1 cellular context compared by ENCODE assay signal in the genomic region with DNA sequence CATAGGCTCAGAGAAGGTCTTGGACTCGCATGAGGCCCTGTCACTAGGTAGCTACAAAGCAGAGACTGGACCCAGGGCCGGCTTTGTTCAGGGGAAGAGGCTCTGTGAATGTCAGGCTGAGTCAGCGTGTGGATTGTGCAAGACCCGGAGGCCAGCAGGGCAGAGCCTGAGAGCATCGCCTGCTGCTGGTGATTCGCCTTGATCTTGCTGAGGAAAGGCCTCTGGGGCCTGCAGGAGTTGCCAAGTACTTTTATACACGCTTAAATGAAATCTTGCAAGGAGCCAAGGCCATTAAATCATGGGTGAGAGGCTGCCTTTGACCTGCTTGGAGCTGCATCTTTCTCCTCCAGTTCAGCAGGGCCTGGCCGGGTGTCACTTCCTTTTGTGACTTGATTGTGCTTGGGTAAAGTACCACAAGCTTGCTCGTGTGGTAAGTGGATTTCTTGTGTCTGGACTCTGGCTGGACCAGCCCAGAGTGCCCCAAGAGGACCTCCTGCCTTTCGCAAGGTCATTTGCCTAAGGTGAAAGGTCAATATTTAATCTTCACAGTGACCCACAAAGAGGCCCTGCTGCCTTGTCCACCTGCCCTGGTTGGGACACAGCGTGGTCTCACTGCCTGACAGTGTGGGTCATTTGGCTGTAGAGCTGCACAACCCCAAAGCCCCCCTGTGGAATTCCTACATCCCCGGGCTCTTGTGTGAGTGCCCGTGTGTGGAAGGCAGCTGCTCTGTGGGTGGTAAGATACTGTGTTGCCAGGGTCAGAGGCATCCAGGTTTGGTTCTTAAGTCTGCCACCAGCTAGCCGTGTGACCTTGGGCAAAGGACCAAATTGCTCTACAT.
TF ChIP-seq lines count a peak whose summit lies in the region.

No MANE protein-coding gene starts in this region.

TF ChIP-seq in HepG2, 621 proteins besides CTCF, POLR2A, EP300 and RAD21 (continued from another document and continues in another):
- TF ChIP-seq ZNF883 (CRISPR knock-in tag; IDR thresholded peaks at IDR 0.05; ENCODE audit: not compliant biosample characterization) (no peak), BRCA1 (CRISPR knock-in tag; IDR thresholded peaks at IDR 0.05) (no peak), ZNF557 (CRISPR knock-in tag; IDR thresholded peaks at IDR 0.05) (no peak), RFXANK (CRISPR knock-in tag; IDR thresholded peaks at IDR 0.05) (no peak), ZNF678 (CRISPR knock-in tag; IDR thresholded peaks at IDR 0.05) (no peak), RBM22 (optimal IDR thresholded peaks at IDR 0.05; ENCODE audit: low read length) (peak; percentile 40), JUN (CRISPR knock-in tag; IDR thresholded peaks at IDR 0.05) (peak; percentile 71; the same call in 1 of the 2 replicates), MAFF (IDR thresholded peaks at IDR 0.05; ENCODE audit: low read depth, low read length) (peak; percentile 83), ESRRA (CRISPR knock-in tag; IDR thresholded peaks at IDR 0.05; ENCODE audit: low read depth) (peak; percentile 61; the same call in 1 of the 2 replicates), TCF7 (IDR thresholded peaks at IDR 0.05; ENCODE audit: low read depth) (peak; percentile 62), ZC3H4 (CRISPR knock-in tag; IDR thresholded peaks at IDR 0.05; ENCODE audit: borderline replicate concordance) (0 out of 2 replicates have a peak, but pooled peaks have one; percentile 56), ZNF543 (CRISPR knock-in tag; IDR thresholded peaks at IDR 0.05) (0 out of 2 replicates have a peak, but pooled peaks have one; percentile 24), ATRX (CRISPR knock-in tag; IDR thresholded peaks at IDR 0.05; ENCODE audit: borderline replicate concordance) (no peak), ZNF484 (CRISPR knock-in tag; IDR thresholded peaks at IDR 0.05; ENCODE audit: borderline replicate concordance, low read depth) (no peak), MLLT10 (CRISPR knock-in tag; IDR thresholded peaks at IDR 0.05) (no peak), ZBTB7B (CRISPR knock-in tag; IDR thresholded peaks at IDR 0.05) (0 out of 2 replicates have a peak, but pooled peaks have one; percentile 43), MAX (IDR thresholded peaks at IDR 0.05) (peak; percentile 85), RXRB (CRISPR knock-in tag; IDR thresholded peaks at IDR 0.05; ENCODE audit: borderline replicate concordance) (peak; percentile 87), ATF2 (CRISPR knock-in tag; IDR thresholded peaks at IDR 0.05) (peak; percentile 87), SMAD1 (CRISPR knock-in tag; IDR thresholded peaks at IDR 0.05; ENCODE audit: borderline replicate concordance, low read depth) (no peak), ZNF30 (CRISPR knock-in tag; IDR thresholded peaks at IDR 0.05) (no peak), ISL2 (CRISPR knock-in tag; IDR thresholded peaks at IDR 0.05) (peak; percentile 51; the same call in 1 of the 2 replicates), DPF2 (CRISPR knock-in tag; IDR thresholded peaks at IDR 0.05; ENCODE audit: borderline replicate concordance, low read depth) (peak; percentile 81; the same call in 1 of the 2 replicates), SMARCC2 (IDR thresholded peaks at IDR 0.05) (no peak), HDAC6 (IDR thresholded peaks at IDR 0.05; ENCODE audit: low read depth, low read length) (no peak), ZNF782 (CRISPR knock-in tag; IDR thresholded peaks at IDR 0.05; ENCODE audit: borderline replicate concordance) (no peak), ZNF350 (CRISPR knock-in tag; IDR thresholded peaks at IDR 0.05; ENCODE audit: borderline replicate concordance, low read depth) (no peak; the same call in 1 of the 2 replicates), ZEB1 (IDR thresholded peaks at IDR 0.05; ENCODE audit: insufficient replicate concordance, low read depth) (peak; percentile 73), RFXAP (CRISPR knock-in tag; IDR thresholded peaks at IDR 0.05; ENCODE audit: borderline replicate concordance) (no peak), CEBPB (IDR thresholded peaks at IDR 0.05; ENCODE audit: borderline replicate concordance, low read depth, low read length) (peak; percentile 100), ZSCAN21 (CRISPR knock-in tag; IDR thresholded peaks at IDR 0.05; ENCODE audit: borderline replicate concordance) (peak; percentile 76; the same call in 1 of the 2 replicates), ZNF274 (CRISPR knock-in tag; IDR thresholded peaks at IDR 0.05) (no peak)
- TF ChIP-seq, protein P1, sequence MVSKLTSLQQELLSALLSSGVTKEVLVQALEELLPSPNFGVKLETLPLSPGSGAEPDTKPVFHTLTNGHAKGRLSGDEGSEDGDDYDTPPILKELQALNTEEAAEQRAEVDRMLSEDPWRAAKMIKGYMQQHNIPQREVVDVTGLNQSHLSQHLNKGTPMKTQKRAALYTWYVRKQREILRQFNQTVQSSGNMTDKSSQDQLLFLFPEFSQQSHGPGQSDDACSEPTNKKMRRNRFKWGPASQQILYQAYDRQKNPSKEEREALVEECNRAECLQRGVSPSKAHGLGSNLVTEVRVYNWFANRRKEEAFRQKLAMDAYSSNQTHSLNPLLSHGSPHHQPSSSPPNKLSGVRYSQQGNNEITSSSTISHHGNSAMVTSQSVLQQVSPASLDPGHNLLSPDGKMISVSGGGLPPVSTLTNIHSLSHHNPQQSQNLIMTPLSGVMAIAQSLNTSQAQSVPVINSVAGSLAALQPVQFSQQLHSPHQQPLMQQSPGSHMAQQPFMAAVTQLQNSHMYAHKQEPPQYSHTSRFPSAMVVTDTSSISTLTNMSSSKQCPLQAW (CRISPR knock-in tag; IDR thresholded peaks at IDR 0.05), result peak; percentile 80; the same call in 1 of the 2 replicates
- TF ChIP-seq, protein P2, sequence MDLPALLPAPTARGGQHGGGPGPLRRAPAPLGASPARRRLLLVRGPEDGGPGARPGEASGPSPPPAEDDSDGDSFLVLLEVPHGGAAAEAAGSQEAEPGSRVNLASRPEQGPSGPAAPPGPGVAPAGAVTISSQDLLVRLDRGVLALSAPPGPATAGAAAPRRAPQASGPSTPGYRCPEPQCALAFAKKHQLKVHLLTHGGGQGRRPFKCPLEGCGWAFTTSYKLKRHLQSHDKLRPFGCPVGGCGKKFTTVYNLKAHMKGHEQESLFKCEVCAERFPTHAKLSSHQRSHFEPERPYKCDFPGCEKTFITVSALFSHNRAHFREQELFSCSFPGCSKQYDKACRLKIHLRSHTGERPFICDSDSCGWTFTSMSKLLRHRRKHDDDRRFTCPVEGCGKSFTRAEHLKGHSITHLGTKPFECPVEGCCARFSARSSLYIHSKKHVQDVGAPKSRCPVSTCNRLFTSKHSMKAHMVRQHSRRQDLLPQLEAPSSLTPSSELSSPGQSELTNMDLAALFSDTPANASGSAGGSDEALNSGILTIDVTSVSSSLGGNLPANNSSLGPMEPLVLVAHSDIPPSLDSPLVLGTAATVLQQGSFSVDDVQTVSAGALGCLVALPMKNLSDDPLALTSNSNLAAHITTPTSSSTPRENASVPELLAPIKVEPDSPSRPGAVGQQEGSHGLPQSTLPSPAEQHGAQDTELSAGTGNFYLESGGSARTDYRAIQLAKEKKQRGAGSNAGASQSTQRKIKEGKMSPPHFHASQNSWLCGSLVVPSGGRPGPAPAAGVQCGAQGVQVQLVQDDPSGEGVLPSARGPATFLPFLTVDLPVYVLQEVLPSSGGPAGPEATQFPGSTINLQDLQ (CRISPR knock-in tag; IDR thresholded peaks at IDR 0.05), result no peak
- TF ChIP-seq, protein P3, sequence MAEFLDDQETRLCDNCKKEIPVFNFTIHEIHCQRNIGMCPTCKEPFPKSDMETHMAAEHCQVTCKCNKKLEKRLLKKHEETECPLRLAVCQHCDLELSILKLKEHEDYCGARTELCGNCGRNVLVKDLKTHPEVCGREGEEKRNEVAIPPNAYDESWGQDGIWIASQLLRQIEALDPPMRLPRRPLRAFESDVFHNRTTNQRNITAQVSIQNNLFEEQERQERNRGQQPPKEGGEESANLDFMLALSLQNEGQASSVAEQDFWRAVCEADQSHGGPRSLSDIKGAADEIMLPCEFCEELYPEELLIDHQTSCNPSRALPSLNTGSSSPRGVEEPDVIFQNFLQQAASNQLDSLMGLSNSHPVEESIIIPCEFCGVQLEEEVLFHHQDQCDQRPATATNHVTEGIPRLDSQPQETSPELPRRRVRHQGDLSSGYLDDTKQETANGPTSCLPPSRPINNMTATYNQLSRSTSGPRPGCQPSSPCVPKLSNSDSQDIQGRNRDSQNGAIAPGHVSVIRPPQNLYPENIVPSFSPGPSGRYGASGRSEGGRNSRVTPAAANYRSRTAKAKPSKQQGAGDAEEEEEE (CRISPR knock-in tag; IDR thresholded peaks at IDR 0.05; ENCODE audit: borderline replicate concordance), result no peak
- TF ChIP-seq, protein P4, sequence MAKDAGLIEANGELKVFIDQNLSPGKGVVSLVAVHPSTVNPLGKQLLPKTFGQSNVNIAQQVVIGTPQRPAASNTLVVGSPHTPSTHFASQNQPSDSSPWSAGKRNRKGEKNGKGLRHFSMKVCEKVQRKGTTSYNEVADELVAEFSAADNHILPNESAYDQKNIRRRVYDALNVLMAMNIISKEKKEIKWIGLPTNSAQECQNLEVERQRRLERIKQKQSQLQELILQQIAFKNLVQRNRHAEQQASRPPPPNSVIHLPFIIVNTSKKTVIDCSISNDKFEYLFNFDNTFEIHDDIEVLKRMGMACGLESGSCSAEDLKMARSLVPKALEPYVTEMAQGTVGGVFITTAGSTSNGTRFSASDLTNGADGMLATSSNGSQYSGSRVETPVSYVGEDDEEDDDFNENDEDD (CRISPR knock-in tag; IDR thresholded peaks at IDR 0.05; ENCODE audit: borderline replicate concordance), result peak; percentile 24; the same call in 1 of the 2 replicates
- TF ChIP-seq, protein P5, sequence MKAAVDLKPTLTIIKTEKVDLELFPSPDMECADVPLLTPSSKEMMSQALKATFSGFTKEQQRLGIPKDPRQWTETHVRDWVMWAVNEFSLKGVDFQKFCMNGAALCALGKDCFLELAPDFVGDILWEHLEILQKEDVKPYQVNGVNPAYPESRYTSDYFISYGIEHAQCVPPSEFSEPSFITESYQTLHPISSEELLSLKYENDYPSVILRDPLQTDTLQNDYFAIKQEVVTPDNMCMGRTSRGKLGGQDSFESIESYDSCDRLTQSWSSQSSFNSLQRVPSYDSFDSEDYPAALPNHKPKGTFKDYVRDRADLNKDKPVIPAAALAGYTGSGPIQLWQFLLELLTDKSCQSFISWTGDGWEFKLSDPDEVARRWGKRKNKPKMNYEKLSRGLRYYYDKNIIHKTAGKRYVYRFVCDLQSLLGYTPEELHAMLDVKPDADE (CRISPR knock-in tag; IDR thresholded peaks at IDR 0.05), result no peak
- TF ChIP-seq, protein P6, sequence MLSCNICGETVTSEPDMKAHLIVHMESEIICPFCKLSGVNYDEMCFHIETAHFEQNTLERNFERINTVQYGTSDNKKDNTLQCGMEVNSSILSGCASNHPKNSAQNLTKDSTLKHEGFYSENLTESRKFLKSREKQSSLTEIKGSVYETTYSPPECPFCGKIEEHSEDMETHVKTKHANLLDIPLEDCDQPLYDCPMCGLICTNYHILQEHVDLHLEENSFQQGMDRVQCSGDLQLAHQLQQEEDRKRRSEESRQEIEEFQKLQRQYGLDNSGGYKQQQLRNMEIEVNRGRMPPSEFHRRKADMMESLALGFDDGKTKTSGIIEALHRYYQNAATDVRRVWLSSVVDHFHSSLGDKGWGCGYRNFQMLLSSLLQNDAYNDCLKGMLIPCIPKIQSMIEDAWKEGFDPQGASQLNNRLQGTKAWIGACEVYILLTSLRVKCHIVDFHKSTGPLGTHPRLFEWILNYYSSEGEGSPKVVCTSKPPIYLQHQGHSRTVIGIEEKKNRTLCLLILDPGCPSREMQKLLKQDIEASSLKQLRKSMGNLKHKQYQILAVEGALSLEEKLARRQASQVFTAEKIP (CRISPR knock-in tag; IDR thresholded peaks at IDR 0.05; ENCODE audit: borderline replicate concordance), result no peak
- TF ChIP-seq, protein P7, sequence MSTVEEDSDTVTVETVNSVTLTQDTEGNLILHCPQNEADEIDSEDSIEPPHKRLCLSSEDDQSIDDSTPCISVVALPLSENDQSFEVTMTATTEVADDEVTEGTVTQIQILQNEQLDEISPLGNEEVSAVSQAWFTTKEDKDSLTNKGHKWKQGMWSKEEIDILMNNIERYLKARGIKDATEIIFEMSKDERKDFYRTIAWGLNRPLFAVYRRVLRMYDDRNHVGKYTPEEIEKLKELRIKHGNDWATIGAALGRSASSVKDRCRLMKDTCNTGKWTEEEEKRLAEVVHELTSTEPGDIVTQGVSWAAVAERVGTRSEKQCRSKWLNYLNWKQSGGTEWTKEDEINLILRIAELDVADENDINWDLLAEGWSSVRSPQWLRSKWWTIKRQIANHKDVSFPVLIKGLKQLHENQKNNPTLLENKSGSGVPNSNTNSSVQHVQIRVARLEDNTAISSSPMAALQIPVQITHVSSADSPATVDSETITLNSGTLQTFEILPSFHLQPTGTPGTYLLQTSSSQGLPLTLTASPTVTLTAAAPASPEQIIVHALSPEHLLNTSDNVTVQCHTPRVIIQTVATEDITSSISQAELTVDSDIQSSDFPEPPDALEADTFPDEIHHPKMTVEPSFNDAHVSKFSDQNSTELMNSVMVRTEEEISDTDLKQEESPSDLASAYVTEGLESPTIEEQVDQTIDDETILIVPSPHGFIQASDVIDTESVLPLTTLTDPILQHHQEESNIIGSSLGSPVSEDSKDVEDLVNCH (CRISPR knock-in tag; IDR thresholded peaks at IDR 0.05), result no peak
- TF ChIP-seq, protein P8, sequence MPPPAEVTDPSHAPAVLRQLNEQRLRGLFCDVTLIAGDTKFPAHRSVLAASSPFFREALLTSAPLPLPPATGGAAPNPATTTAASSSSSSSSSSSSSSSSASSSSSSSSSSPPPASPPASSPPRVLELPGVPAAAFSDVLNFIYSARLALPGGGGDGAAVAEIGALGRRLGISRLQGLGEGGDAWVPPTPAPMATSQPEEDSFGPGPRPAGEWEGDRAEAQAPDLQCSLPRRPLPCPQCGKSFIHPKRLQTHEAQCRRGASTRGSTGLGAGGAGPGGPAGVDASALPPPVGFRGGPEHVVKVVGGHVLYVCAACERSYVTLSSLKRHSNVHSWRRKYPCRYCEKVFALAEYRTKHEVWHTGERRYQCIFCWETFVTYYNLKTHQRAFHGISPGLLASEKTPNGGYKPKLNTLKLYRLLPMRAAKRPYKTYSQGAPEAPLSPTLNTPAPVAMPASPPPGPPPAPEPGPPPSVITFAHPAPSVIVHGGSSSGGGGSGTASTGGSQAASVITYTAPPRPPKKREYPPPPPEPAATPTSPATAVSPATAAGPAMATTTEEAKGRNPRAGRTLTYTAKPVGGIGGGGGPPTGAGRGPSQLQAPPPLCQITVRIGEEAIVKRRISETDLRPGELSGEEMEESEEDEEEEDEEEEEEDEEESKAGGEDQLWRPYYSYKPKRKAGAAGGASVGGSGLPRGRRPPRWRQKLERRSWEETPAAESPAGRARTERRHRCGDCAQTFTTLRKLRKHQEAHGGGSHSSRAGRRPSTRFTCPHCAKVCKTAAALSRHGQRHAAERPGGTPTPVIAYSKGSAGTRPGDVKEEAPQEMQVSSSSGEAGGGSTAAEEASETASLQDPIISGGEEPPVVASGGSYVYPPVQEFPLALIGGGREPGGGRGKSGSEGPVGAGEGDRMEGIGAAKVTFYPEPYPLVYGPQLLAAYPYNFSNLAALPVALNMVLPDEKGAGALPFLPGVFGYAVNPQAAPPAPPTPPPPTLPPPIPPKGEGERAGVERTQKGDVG (CRISPR knock-in tag; IDR thresholded peaks at IDR 0.05; ENCODE audit: borderline replicate concordance), result no peak
